Comparison of ENCODE assay signal across 21 cellular contexts in the genomic region with DNA sequence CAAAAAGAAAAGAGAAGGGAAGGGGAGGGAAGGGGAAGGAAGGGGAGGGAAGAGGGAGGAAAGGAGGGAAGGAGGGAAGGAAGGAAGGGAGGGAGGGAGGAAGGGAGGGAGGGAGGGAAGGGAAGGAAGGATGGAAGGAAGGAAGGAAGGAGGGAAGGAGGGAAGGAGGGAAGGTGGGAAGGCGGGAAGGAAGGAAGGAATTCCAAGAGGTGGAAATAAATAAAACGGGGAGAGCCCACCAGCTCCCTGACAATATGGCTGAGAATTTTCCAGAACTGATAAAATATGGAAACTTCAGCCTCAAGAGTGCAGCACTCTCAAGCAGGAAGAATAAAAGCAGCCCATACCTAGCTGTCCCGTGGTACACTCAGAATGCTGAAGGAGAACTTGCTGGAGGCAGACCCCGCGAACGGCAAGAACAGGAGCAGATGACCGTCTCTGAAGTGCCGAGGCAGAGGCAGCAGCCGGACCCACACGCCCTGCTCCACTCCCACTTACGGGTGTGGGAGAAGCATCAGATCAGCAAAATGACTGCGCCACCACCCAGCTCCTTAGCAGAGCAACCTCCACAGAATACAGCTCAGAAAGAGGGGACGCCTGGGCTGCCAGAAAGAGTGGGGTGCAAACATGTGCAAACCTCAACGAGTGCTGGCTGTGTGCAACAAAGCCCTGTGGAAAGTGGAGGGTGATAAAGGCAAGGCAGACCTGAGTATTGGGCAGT. TPM values are rescaled to one million over a fixed set of nuclear protein-coding genes. Genes with fewer than 3 reads are reported as not detected.
"Had no signal": no experiment of that assay in that cellular context is flagged by ENCODE, and none has a peak within 500 bp of the region (broad histone marks: within the 10 kb centered on the region; RNA-seq: fewer than 3 reads in every experiment).

No MANE protein-coding gene starts in this region.

- H3K9me3 Mint-ChIP-seq: effector memory CD8-positive, alpha-beta T cell had no signal

- H3K27me3 Mint-ChIP-seq: activated naive CD8-positive, alpha-beta T cell treated with anti-CD3 and anti-CD28 coated beads for 36 hours had no signal

- ATAC-seq: activated CD8-positive, alpha-beta T cell treated with anti-CD3 and anti-CD28 coated beads, Interleukin-2, amount 10 ng/mL, durations not matched to agents 7 days and 5 days; effector memory CD8-positive, alpha-beta T cell; naive thymus-derived CD4-positive, alpha-beta T cell; WTC11 had no signal

- H3K27ac Mint-ChIP-seq: activated CD8-positive, alpha-beta T cell treated with anti-CD3 and anti-CD28 coated beads, Interleukin-2, amount 10 ng/mL, durations not matched to agents 7 days and 5 days; activated naive CD8-positive, alpha-beta T cell treated with anti-CD3 and anti-CD28 coated beads for 36 hours; effector memory CD8-positive, alpha-beta T cell; immature natural killer cell; WTC11 had no signal

- H3K27ac ChIP-seq: epithelial cell of prostate, heart left ventricle, right atrium auricular region, vagina had no signal

- H3K4me3 Mint-ChIP-seq: activated CD8-positive, alpha-beta T cell treated with anti-CD3 and anti-CD28 coated beads, Interleukin-2, amount 10 ng/mL, durations not matched to agents 7 days and 5 days; activated naive CD8-positive, alpha-beta T cell treated with anti-CD3 and anti-CD28 coated beads for 36 hours; brain; central memory CD8-positive, alpha-beta T cell; effector memory CD8-positive, alpha-beta T cell; naive thymus-derived CD4-positive, alpha-beta T cell; WTC11 had no signal

- DNase-seq: activated CD4-positive, alpha-beta T cell treated with anti-CD3 and anti-CD28 coated beads for 48 hours; activated CD8-positive, alpha-beta T cell treated with anti-CD3 and anti-CD28 coated beads, Interleukin-2, amount 10 ng/mL, durations not matched to agents 7 days and 5 days; activated gamma-delta T cell treated with Interleukin-2 at 50 U/mL for 16 hours; activated naive CD8-positive, alpha-beta T cell treated with anti-CD3 and anti-CD28 coated beads for 36 hours; effector memory CD8-positive, alpha-beta T cell; foreskin melanocyte; immature natural killer cell; left cardiac atrium; naive thymus-derived CD4-positive, alpha-beta T cell; stimulated activated CD4-positive, alpha-beta T cell treated with anti-CD3 and anti-CD28 coated beads, Interleukin-2, amount 100 ng/mL, for 48 hours; stimulated activated naive CD4-positive, alpha-beta T cell had no signal

- H3K4me1 Mint-ChIP-seq: WTC11 had no signal

RNA-seq across cellular contexts. Expression of a gene that starts 50.7 kb away (rescaled TPM):
- total RNA-seq: activated CD8-positive, alpha-beta T cell treated with anti-CD3 and anti-CD28 coated beads, Interleukin-2, amount 10 ng/mL, durations not matched to agents 7 days and 5 days; activated naive CD8-positive, alpha-beta T cell treated with anti-CD3 and anti-CD28 coated beads for 36 hours; lung microvascular endothelial cell; mononuclear cell; subcutaneous adipose tissue had no signal
- polyA plus RNA-seq: immature natural killer cell; naive thymus-derived CD4-positive, alpha-beta T cell had no signal
